8 cellular contexts compared by ENCODE assay signal in genomic region chr12:57583008-57583831, GRCh38. TPM values are rescaled to one million over a fixed set of nuclear protein-coding genes. Genes with fewer than 3 reads are reported as not detected.
DNase-seq lines count a peak whose midpoint lies in the region; ATAC-seq and TF ChIP-seq lines count a peak whose summit lies in the region.

No MANE protein-coding gene starts in this region.

- H3K9ac ChIP-seq in OCI-LY1 (ENCODE audit: low read length) = no peak overlapping the region

- H3K4me2 ChIP-seq in DOHH2 (ENCODE audit: low read length) (peak overlapping the region; percentile 34), OCI-LY1 (ENCODE audit: low read length) (no peak overlapping the region)

- H3K4me1 ChIP-seq in DOHH2 (ENCODE audit: control insufficient read depth, low read length) = peaks cover 5% of the 10 kb centered on the region
- H3K4me1 ChIP-seq in OCI-LY1 (ENCODE audit: insufficient read depth, low read length, severe bottlenecking) = no peaks in the 10 kb centered on the region
- H3K4me1 ChIP-seq in naive thymus-derived CD4-positive, alpha-beta T cell (ENCODE audit: control insufficient read depth in 2 of 2, insufficient read depth in 2 of 2, low read length in 2 of 2) = no peaks in the 10 kb centered on the region

- peaks cover 0 to 1% (median 0%) of the 10 kb centered on the region in 11 donors for H3K9me3 Mint-ChIP-seq in naive thymus-derived CD4-positive, alpha-beta T cell

- peak; percentile 95 for ATAC-seq in GM21619 (IDR thresholded peaks at IDR 0.05; ENCODE audit: unreplicated experiment)
- ATAC-seq in naive thymus-derived CD4-positive, alpha-beta T cell = peak; percentile 100

- H3K27ac Mint-ChIP-seq in naive thymus-derived CD4-positive, alpha-beta T cell = peak overlapping the region in 1 of 9 donors; percentile 78

- peaks cover 5 to 15% (median 6%) of the 10 kb centered on the region in 7 donors for H3K4me1 Mint-ChIP-seq in naive thymus-derived CD4-positive, alpha-beta T cell

- H3K9me2 ChIP-seq in DOHH2 (replicated peaks; ENCODE audit: control insufficient read depth, low read length) (no peaks in the 10 kb centered on the region), OCI-LY1 (ENCODE audit: low read depth, low read length) (no peaks in the 10 kb centered on the region)

- H3K79me2 ChIP-seq in DOHH2 (ENCODE audit: control insufficient read depth, low read length) (no peaks in the 10 kb centered on the region), OCI-LY1 (ENCODE audit: insufficient read depth, low read length) (no peaks in the 10 kb centered on the region)

- no peak overlapping the region for H2AFZ ChIP-seq in OCI-LY1 (ENCODE audit: low read length)

- H3F3A ChIP-seq in DOHH2 (ENCODE audit: control insufficient read depth, insufficient read depth) (no peaks in the 10 kb centered on the region), OCI-LY1 (ENCODE audit: insufficient read depth, low read length) (no peaks in the 10 kb centered on the region)

- intact Hi-C loops in naive thymus-derived CD4-positive, alpha-beta T cell (cut with micrococcal nuclease) = loop anchor here (1.0 to 2.0 kb wide), 9 partner anchors 8 to 322 kb away; partner anchors contain the start of genes B4GALNT1 (in 2 of the 2), PIP4K2C (in 2 of the 2), GLI1 (in 1 of the 2) and MBD6 (in 1 of the 2)

- CTCF ChIA-PET in naive thymus-derived CD4-positive, alpha-beta T cell (lab: Charles Lee) = interaction anchor here (0.6 to 7.6 kb wide), 31 partner anchors 8 to 1485 kb away, joined by 3 to 72 read pairs (median 4); partner anchors contain the start of genes GLI1 and OS9

- H3K27ac ChIP-seq in DOHH2 (ENCODE audit: low read depth, low read length) (no peak overlapping the region), OCI-LY1 (ENCODE audit: low read depth, low read length, poor library complexity, severe bottlenecking) (no peak overlapping the region)
- H3K27ac ChIP-seq in naive thymus-derived CD4-positive, alpha-beta T cell (ENCODE audit: low read depth, low read length) = no peak overlapping the region

- no peaks in the 10 kb centered on the region for H3K36me3 ChIP-seq in DOHH2 (ENCODE audit: control insufficient read depth, low read length)
- H3K36me3 ChIP-seq in OCI-LY1 (ENCODE audit: insufficient read depth, low read length) = no peaks in the 10 kb centered on the region
- no peaks in the 10 kb centered on the region for H3K36me3 ChIP-seq in naive thymus-derived CD4-positive, alpha-beta T cell (ENCODE audit: control insufficient read depth in 2 of 3, insufficient read depth in 3 of 3, low read length in 3 of 3)

- H3K9me3 ChIP-seq in DOHH2 (ENCODE audit: control insufficient read depth, insufficient read depth, low read length) = no peaks in the 10 kb centered on the region
- no peaks in the 10 kb centered on the region for H3K9me3 ChIP-seq in OCI-LY1 (ENCODE audit: low read length)
- H3K9me3 ChIP-seq in naive thymus-derived CD4-positive, alpha-beta T cell (ENCODE audit: control insufficient read depth in 2 of 3, low read length in 3 of 3) = no peaks in the 10 kb centered on the region

- no peaks in the 10 kb centered on the region; the same call in 1 of the 2 replicates for H4K20me1 ChIP-seq in DOHH2 (ENCODE audit: control insufficient read depth, insufficient read depth, low read depth, low read length)
- H4K20me1 ChIP-seq in OCI-LY1 (ENCODE audit: insufficient read depth, low read length) = no peaks in the 10 kb centered on the region

- DNase-seq in activated CD8-positive, alpha-beta memory T cell treated with anti-CD3 and anti-CD28 coated beads, Interleukin-2, amount 50 U/mL, for 4 hours = peak; percentile 60
- DNase-seq in erythroblast (lab: John Stamatoyannopoulos, UW) = peak; percentile 88
- DNase-seq in naive thymus-derived CD4-positive, alpha-beta T cell = peak; percentile 24 to 79 (median 71)
- DNase-seq in stimulated activated naive CD4-positive, alpha-beta T cell treated with Interleukin-2 at 50 U/mL for 16 hours (lab: John Stamatoyannopoulos, UW) = peak; percentile 50

- TF ChIP-seq RAD21 in Ishikawa (IDR thresholded peaks at IDR 0.05; ENCODE audit: low read depth) = peak; percentile 96

- H3K27me3 ChIP-seq in DOHH2 (ENCODE audit: control insufficient read depth, low read length) (peaks cover 57% of the 10 kb centered on the region), OCI-LY1 (ENCODE audit: insufficient read depth, low read length) (no peaks in the 10 kb centered on the region)
- H3K27me3 ChIP-seq in naive thymus-derived CD4-positive, alpha-beta T cell (ENCODE audit: control insufficient read depth in 2 of 2, insufficient read depth in 2 of 2, low read length in 2 of 2) = no peaks in the 10 kb centered on the region

- H3K4me3 ChIP-seq in DOHH2 (ENCODE audit: low read length) = no peak overlapping the region
- no peak overlapping the region for H3K4me3 ChIP-seq in OCI-LY1 (ENCODE audit: low read depth, low read length, poor library complexity, severe bottlenecking)
- no peak overlapping the region for H3K4me3 ChIP-seq in naive thymus-derived CD4-positive, alpha-beta T cell (ENCODE audit: low read length)

- TF ChIP-seq CTCF in DOHH2 (IDR thresholded peaks at IDR 0.05; ENCODE audit: low read depth, low read length, poor library complexity, severe bottlenecking) (peak; percentile 99), OCI-LY1 (IDR thresholded peaks at IDR 0.05; ENCODE audit: low read length) (peak; percentile 99)

- POLR2A ChIA-PET in naive thymus-derived CD4-positive, alpha-beta T cell (lab: Charles Lee) = interaction anchor here (1.2 to 1.3 kb wide), 2 partner anchors 37 to 39 kb away, joined by 3 to 5 read pairs; no protein-coding TSS in a partner anchor

- no peaks in the 10 kb centered on the region for H3K36me3 Mint-ChIP-seq in naive thymus-derived CD4-positive, alpha-beta T cell

- peaks cover 0 to 18% (median 14%) of the 10 kb centered on the region in 5 donors for H3K27me3 Mint-ChIP-seq in naive thymus-derived CD4-positive, alpha-beta T cell

- TF ChIP-seq EP300 in Ishikawa (IDR thresholded peaks at IDR 0.05; ENCODE audit: borderline replicate concordance) = no peak

- no peak for TF ChIP-seq POLR2A in erythroblast (IDR thresholded peaks at IDR 0.05; ENCODE audit: low read length)

- H3K4me3 Mint-ChIP-seq in naive thymus-derived CD4-positive, alpha-beta T cell = no peak overlapping the region

TF ChIP-seq in Ishikawa, 13 proteins besides CTCF, POLR2A, EP300 and RAD21:
- 0 out of 2 replicates have a peak, but pooled peaks have one; percentile 42 for TF ChIP-seq ZBTB7A (IDR thresholded peaks at IDR 0.05; ENCODE audit: low read depth)
- no peak for TF ChIP-seq EGR1 (IDR thresholded peaks at IDR 0.05)
- no peak for TF ChIP-seq YY1 (IDR thresholded peaks at IDR 0.05; ENCODE audit: low read depth)
- TF ChIP-seq CREB1 (IDR thresholded peaks at IDR 0.05; ENCODE audit: low read depth) = no peak

RNA-seq across cellular contexts. Expression of gene PIP4K2C, which starts 7.8 kb away (rescaled TPM):
- total RNA-seq in naive thymus-derived CD4-positive, alpha-beta T cell = 10 to 100 TPM; 20.1 to 29.7 (median 21.9) TPM
- polyA plus RNA-seq in naive thymus-derived CD4-positive, alpha-beta T cell = 10 to 100 TPM; 18.5 to 29.7 TPM

RNA-seq across cellular contexts. Expression of gene DTX3, which starts 21.4 kb away (rescaled TPM):
- total RNA-seq in naive thymus-derived CD4-positive, alpha-beta T cell = 10 to 100 TPM; 25.1 to 42.5 (median 35.6) TPM
- polyA plus RNA-seq in naive thymus-derived CD4-positive, alpha-beta T cell = 1 to 10 TPM; 5.3 to 6.7 TPM

RNA-seq across cellular contexts. Expression of gene ARHGEF25, which starts 28.0 kb away (rescaled TPM):
- total RNA-seq in naive thymus-derived CD4-positive, alpha-beta T cell = 1 to 10 TPM in 1 of 5 experiments, under 1 TPM in 4; 0.29 to 1.2 (median 0.84) TPM
- not detected for polyA plus RNA-seq in naive thymus-derived CD4-positive, alpha-beta T cell

RNA-seq across cellular contexts. Expression of gene KIF5A, which starts 33.4 kb away (rescaled TPM):
- 1 to 10 TPM in 4 of 5 experiments, under 1 TPM in 1; 0.95 to 1.7 (median 1.0) TPM for total RNA-seq in naive thymus-derived CD4-positive, alpha-beta T cell
- polyA plus RNA-seq in naive thymus-derived CD4-positive, alpha-beta T cell = under 1 TPM; 0.06 to 0.09 TPM

RNA-seq across cellular contexts. Expression of gene DCTN2, which starts 36.2 kb away (rescaled TPM):
- 10 to 100 TPM; 52.1 to 78.8 (median 63.0) TPM for total RNA-seq in naive thymus-derived CD4-positive, alpha-beta T cell
- polyA plus RNA-seq in naive thymus-derived CD4-positive, alpha-beta T cell = 10 to 100 TPM; 53.9 to 78.8 TPM
